Comparison of ENCODE assay signal across 22 cellular contexts in genomic region chr1:152566681-152567080, GRCh38. TPM values are rescaled to one million over a fixed set of nuclear protein-coding genes. Genes with fewer than 3 reads are reported as not detected.
DNase-seq lines count a peak whose midpoint lies in the region; ATAC-seq and TF ChIP-seq lines count a peak whose summit lies in the region.
"Had no signal": no experiment of that assay in that cellular context is flagged by ENCODE, and none has a peak within 500 bp of the region (broad histone marks: within the 10 kb centered on the region; RNA-seq: fewer than 3 reads in every experiment).

Gene LCE3E (minus strand): TSS chr1:152566780. CDS start chr1:152566208, 572 bp downstream.

- no peak within 1 kb of the TSS for H3K4me3 Mint-ChIP-seq in MCF 10A (ENCODE audit: unreplicated experiment)
- H3K4me3 Mint-ChIP-seq in activated CD8-positive, alpha-beta T cell treated with anti-CD3 and anti-CD28 coated beads for 36 hours = no peak within 1 kb of the TSS
- H3K4me3 Mint-ChIP-seq: B cell; CD4-positive, alpha-beta memory T cell had no signal

- H3K36me3 ChIP-seq in breast epithelium = no peaks in the 10 kb centered on the region
- H3K36me3 ChIP-seq: SJSA1 had no signal

- no peaks in the 10 kb centered on the region for H3K4me1 ChIP-seq in breast epithelium
- H3K4me1 ChIP-seq: SJSA1 had no signal

- no peaks in the 10 kb centered on the region for H3K9me3 Mint-ChIP-seq in MCF 10A (ENCODE audit: unreplicated experiment)
- peaks cover 8% of the 10 kb centered on the region for H3K9me3 Mint-ChIP-seq in activated CD8-positive, alpha-beta T cell treated with anti-CD3 and anti-CD28 coated beads for 36 hours

- no peak within 1 kb of the TSS for H3K27ac ChIP-seq in breast epithelium
- H3K27ac ChIP-seq: 22Rv1, GM23248, KMS-11, SJSA1 had no signal

- in situ Hi-C loops in T47D (cut with HindIII; ENCODE audit: low pct_unique_long_range_greater_than_20kb, low sequenced_read_pairs) = no loop called here
- in situ Hi-C loops in KBM-7 (cut with MboI; ENCODE audit: low pct_unique_long_range_greater_than_20kb, low sequenced_read_pairs) = no loop called here

- BruUV-seq in MCF 10A (replicated peaks; lab: Mats Ljungman, UMichigan) = no TSS peak

- H3K27me3 Mint-ChIP-seq in MCF 10A (ENCODE audit: insufficient read depth, unreplicated experiment) = no peaks in the 10 kb centered on the region
- H3K27me3 Mint-ChIP-seq in activated CD8-positive, alpha-beta T cell treated with anti-CD3 and anti-CD28 coated beads for 36 hours = peaks cover 21% of the 10 kb centered on the region

- CTCF ChIA-PET in MCF 10A (lab: Yijun Ruan, JAX) = no interaction called here
- CTCF ChIA-PET in activated CD8-positive, alpha-beta T cell treated with anti-CD3 and anti-CD28 coated beads for 36 hours (lab: Charles Lee) = no interaction called here

- H3K4me1 Mint-ChIP-seq in MCF 10A (ENCODE audit: insufficient read depth, unreplicated experiment) = peaks cover 8% of the 10 kb centered on the region
- H3K4me1 Mint-ChIP-seq in activated CD8-positive, alpha-beta T cell treated with anti-CD3 and anti-CD28 coated beads for 36 hours (ENCODE audit: low read depth) = no peaks in the 10 kb centered on the region
- H3K4me1 Mint-ChIP-seq: B cell; CD4-positive, alpha-beta memory T cell had no signal

- peak; percentile 24 for DNase-seq in MCF 10A (ENCODE audit: unreplicated experiment)
- DNase-seq in breast epithelium (ENCODE audit: low spot score in 2 of 2) = no peak
- peak; percentile 1 to 7 for DNase-seq in T47D (ENCODE audit: low read depth in 1 of 2, low spot score in 1 of 2)
- DNase-seq in lower leg skin (ENCODE audit: low spot score in 2 of 2) = no peak
- no peak for DNase-seq in NCI-H146 treated with DMSO at 0.1 percent for 48 hours (lab: John Stamatoyannopoulos, UW; ENCODE audit: unreplicated experiment)
- DNase-seq in activated CD8-positive, alpha-beta T cell treated with anti-CD3 and anti-CD28 coated beads for 36 hours = no peak
- no peak for DNase-seq in C1 segment of cervical spinal cord (lab: John Stamatoyannopoulos, UW)
- no peak for DNase-seq in KBM-7
- DNase-seq: CD4-positive, alpha-beta memory T cell; DMS153; GF-D8; GM23248; NCI-H1436; NCI-H2029; NCI-H345; NCI-H524 treated with DMSO at 0.1 percent for 48 hours had no signal

- intact Hi-C loops in MCF 10A (cut with micrococcal nuclease) = no loop called here
- intact Hi-C loops in breast epithelium (cut with DNase I; ENCODE audit: low total_unique reads) = no loop called here
- intact Hi-C loops in lower leg skin (cut with DNase I; ENCODE audit: low total_unique reads) = no loop called here
- intact Hi-C loops in activated CD8-positive, alpha-beta T cell treated with anti-CD3 and anti-CD28 coated beads for 36 hours (cut with micrococcal nuclease) = no loop called here

- TF ChIP-seq CTCF in MCF 10A (IDR thresholded peaks at IDR 0.05; ENCODE audit: unreplicated experiment) (no peak), breast epithelium (IDR thresholded peaks at IDR 0.05) (no peak), lower leg skin (IDR thresholded peaks at IDR 0.05) (no peak)
- TF ChIP-seq CTCF in activated CD8-positive, alpha-beta T cell treated with anti-CD3 and anti-CD28 coated beads for 36 hours (IDR thresholded peaks at IDR 0.05) = no peak

- no peak within 1 kb of the TSS for H3K27ac Mint-ChIP-seq in MCF 10A (ENCODE audit: low read depth, unreplicated experiment)
- H3K27ac Mint-ChIP-seq in activated CD8-positive, alpha-beta T cell treated with anti-CD3 and anti-CD28 coated beads for 36 hours = no peak within 1 kb of the TSS
- H3K27ac Mint-ChIP-seq: B cell; CD4-positive, alpha-beta memory T cell had no signal

- H3K36me3 Mint-ChIP-seq in MCF 10A (ENCODE audit: insufficient read depth, unreplicated experiment) = no peaks in the 10 kb centered on the region
- no peaks in the 10 kb centered on the region for H3K36me3 Mint-ChIP-seq in activated CD8-positive, alpha-beta T cell treated with anti-CD3 and anti-CD28 coated beads for 36 hours (ENCODE audit: low read depth)
- H3K36me3 Mint-ChIP-seq: CD4-positive, alpha-beta memory T cell had no signal

- TF ChIP-seq POLR2A in breast epithelium (IDR thresholded peaks at IDR 0.05) (no peak), lower leg skin (IDR thresholded peaks at IDR 0.05) (no peak)

- no peak for ATAC-seq in activated CD8-positive, alpha-beta T cell treated with anti-CD3 and anti-CD28 coated beads for 36 hours
- ATAC-seq: GM12878 had no signal

- POLR2A ChIA-PET in MCF 10A (lab: Yijun Ruan, JAX) = interaction anchor here (0.7 kb wide), 1 partner anchor 288 kb away, joined by 3 read pairs; no protein-coding TSS in a partner anchor
- POLR2A ChIA-PET in activated CD8-positive, alpha-beta T cell treated with anti-CD3 and anti-CD28 coated beads for 36 hours (lab: Charles Lee) = no interaction called here

- no peaks in the 10 kb centered on the region for H3K27me3 ChIP-seq in breast epithelium
- H3K27me3 ChIP-seq: SJSA1 had no signal

- H3K9me3 ChIP-seq in breast epithelium = peaks cover 3 to 27% of the 10 kb centered on the region in 2 donors
- H3K9me3 ChIP-seq: SJSA1 had no signal

- H3K4me3 ChIP-seq in breast epithelium = no peak within 1 kb of the TSS
- no peak within 1 kb of the TSS for H3K4me3 ChIP-seq in lower leg skin (ENCODE audit: low read depth, poor library complexity, severe bottlenecking)
- H3K4me3 ChIP-seq: GM12878, GM23248, SJSA1 had no signal

- 54 to 62% methylated on average over 1 of the region's 1 CpG for WGBS in lower leg skin, 2 donors

RNA-seq across cellular contexts. Expression of gene LCE3E, which starts in this region (rescaled TPM):
- not detected in 2 replicates for total RNA-seq in MCF 10A (2022)
- not detected for total RNA-seq in breast epithelium
- total RNA-seq in lower leg skin = 10 to 100 TPM; 16.7 to 28.0 (median 23.1) TPM
- total RNA-seq in activated CD8-positive, alpha-beta T cell treated with anti-CD3 and anti-CD28 coated beads for 36 hours = not detected
- total RNA-seq: B cell; CD4-positive, alpha-beta memory T cell; GM12878; GM23248; M059J; SJSA1 had no signal

Comparison
In these comparisons a context has a peak if more than half of its experiments do, and no peak if none do; other contexts are left out.
1. RNA of gene LCE3E (total RNA-seq): 16.7 to 28.0 TPM in lower leg skin; not detected in MCF 10A, not detected in breast epithelium and not detected in activated CD8-positive, alpha-beta T cell treated with anti-CD3 and anti-CD28 coated beads for 36 hours; every median in the first group is over 10 times any median in the second.
2. DNase-seq: peak in T47D (2 of 2); none in breast epithelium (0 of 2), lower leg skin (0 of 2), NCI-H146 treated with DMSO at 0.1 percent for 48 hours (single experiment), activated CD8-positive, alpha-beta T cell treated with anti-CD3 and anti-CD28 coated beads for 36 hours (single experiment), C1 segment of cervical spinal cord (0 of 14) and KBM-7 (single experiment).
3. Peak in DNase-seq in MCF 10A; RNA of the gene not detected or under 1 TPM.